ENCODE assay signal across 1 cellular context in the genomic region with DNA sequence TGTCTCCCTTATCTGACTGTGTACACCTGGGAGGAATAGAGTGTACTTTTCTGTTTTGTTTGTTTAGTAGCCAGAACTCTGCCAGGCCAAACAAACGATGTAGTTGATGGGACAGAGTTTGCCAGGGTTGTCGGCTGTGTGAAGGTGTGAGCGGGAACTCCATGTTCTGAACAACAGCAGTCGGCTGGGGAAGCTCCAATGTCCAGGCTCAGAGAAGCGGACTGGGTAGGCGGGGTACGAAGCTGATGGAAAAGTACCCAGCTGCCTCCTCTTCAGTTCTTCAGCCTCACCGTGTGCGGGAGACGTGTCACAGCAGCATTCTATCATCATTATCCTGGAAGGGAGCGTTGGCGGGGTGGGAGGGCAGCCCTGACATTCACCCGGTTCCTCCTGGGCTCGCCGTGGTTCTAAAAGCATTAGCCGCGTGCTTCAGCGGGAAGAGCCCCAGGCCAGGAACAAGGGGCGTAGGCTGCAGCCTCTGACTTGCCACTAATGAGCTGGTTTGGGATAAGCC.
TF ChIP-seq lines count a peak whose summit lies in the region.

No MANE protein-coding gene starts in this region.

TF ChIP-seq in liver, 16 proteins besides CTCF, POLR2A, EP300 and RAD21 (continued from another document):
- TF ChIP-seq, protein P1, sequence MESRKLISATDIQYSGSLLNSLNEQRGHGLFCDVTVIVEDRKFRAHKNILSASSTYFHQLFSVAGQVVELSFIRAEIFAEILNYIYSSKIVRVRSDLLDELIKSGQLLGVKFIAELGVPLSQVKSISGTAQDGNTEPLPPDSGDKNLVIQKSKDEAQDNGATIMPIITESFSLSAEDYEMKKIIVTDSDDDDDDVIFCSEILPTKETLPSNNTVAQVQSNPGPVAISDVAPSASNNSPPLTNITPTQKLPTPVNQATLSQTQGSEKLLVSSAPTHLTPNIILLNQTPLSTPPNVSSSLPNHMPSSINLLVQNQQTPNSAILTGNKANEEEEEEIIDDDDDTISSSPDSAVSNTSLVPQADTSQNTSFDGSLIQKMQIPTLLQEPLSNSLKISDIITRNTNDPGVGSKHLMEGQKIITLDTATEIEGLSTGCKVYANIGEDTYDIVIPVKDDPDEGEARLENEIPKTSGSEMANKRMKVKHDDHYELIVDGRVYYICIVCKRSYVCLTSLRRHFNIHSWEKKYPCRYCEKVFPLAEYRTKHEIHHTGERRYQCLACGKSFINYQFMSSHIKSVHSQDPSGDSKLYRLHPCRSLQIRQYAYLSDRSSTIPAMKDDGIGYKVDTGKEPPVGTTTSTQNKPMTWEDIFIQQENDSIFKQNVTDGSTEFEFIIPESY (IDR thresholded peaks at IDR 0.05): peak; percentile 91
- TF ChIP-seq NR2F2 (IDR thresholded peaks at IDR 0.05) (no peak), GABPA (IDR thresholded peaks at IDR 0.05 in 1 of 2, conservative IDR thresholded peaks at IDR 0.05 in 1 of 2) (no peak), YY1 (IDR thresholded peaks at IDR 0.05) (peak; percentile 91)
